ENCODE assay signal across 1 cellular context in genomic region chr2:79935771-79936657, GRCh38.
TF ChIP-seq lines count a peak whose summit lies in the region.

No MANE protein-coding gene starts in this region.

TF ChIP-seq in HepG2, 621 proteins besides CTCF, POLR2A, EP300 and RAD21 (continued from another document):
- TF ChIP-seq ZBTB4 (CRISPR knock-in tag; IDR thresholded peaks at IDR 0.05; ENCODE audit: borderline replicate concordance) (no peak), ZNF275 (CRISPR knock-in tag; IDR thresholded peaks at IDR 0.05; ENCODE audit: borderline replicate concordance) (no peak), ZNF550 (CRISPR knock-in tag; IDR thresholded peaks at IDR 0.05; ENCODE audit: borderline replicate concordance) (no peak), ZNF607 (CRISPR knock-in tag; IDR thresholded peaks at IDR 0.05; ENCODE audit: borderline replicate concordance) (no peak), CEBPB (IDR thresholded peaks at IDR 0.05; ENCODE audit: borderline replicate concordance, low read depth, low read length) (peak; percentile 95), FOXA3 (CRISPR knock-in tag; IDR thresholded peaks at IDR 0.05) (no peak), TOE1 (CRISPR knock-in tag; IDR thresholded peaks at IDR 0.05) (no peak), ZNF317 (CRISPR knock-in tag; IDR thresholded peaks at IDR 0.05) (no peak), STAG1 (CRISPR knock-in tag; IDR thresholded peaks at IDR 0.05) (peak; percentile 56), SP2 (CRISPR knock-in tag; IDR thresholded peaks at IDR 0.05) (no peak), ATF4 (CRISPR knock-in tag; IDR thresholded peaks at IDR 0.05) (peak in 1 of 2 experiments; percentile 67; a peak in 2 of 4 replicates), ZMYM2 (CRISPR knock-in tag; IDR thresholded peaks at IDR 0.05) (no peak), GABPB1 (CRISPR knock-in tag; IDR thresholded peaks at IDR 0.05) (0 out of 2 replicates have a peak, but pooled peaks have one; percentile 8), ZNF362 (CRISPR knock-in tag; IDR thresholded peaks at IDR 0.05; ENCODE audit: borderline replicate concordance) (peak; percentile 67; the same call in 1 of the 2 replicates), U2AF1 (optimal IDR thresholded peaks at IDR 0.05; ENCODE audit: low read depth, low read length) (no peak), SMC3 (IDR thresholded peaks at IDR 0.05; ENCODE audit: low read length) (peak; percentile 39), MED8 (CRISPR knock-in tag; IDR thresholded peaks at IDR 0.05; ENCODE audit: insufficient replicate concordance) (no peak), GABPA (IDR thresholded peaks at IDR 0.05; ENCODE audit: low read depth, low read length) (no peak), GABPA (CRISPR knock-in tag; IDR thresholded peaks at IDR 0.05; ENCODE audit: low read depth) (no peak), CHD4 (IDR thresholded peaks at IDR 0.05; ENCODE audit: borderline replicate concordance, low read length) (peak; percentile 58; the same call in 1 of the 2 replicates), ZNF24 (IDR thresholded peaks at IDR 0.05) (no peak), ZSCAN29 (CRISPR knock-in tag; conservative IDR thresholded peaks at IDR 0.05) (no peak), ZNF282 (IDR thresholded peaks at IDR 0.05; ENCODE audit: partially characterized antibody) (no peak), PTBP1 (IDR thresholded peaks at IDR 0.05; ENCODE audit: low read depth, low read length, poor library complexity, severe bottlenecking) (no peak), HMGXB4 (CRISPR knock-in tag; IDR thresholded peaks at IDR 0.05; ENCODE audit: borderline replicate concordance in 1 of 2, low read depth in 1 of 2) (peak in 1 of 2 experiments; percentile 44; a peak in 1 of 4 replicates), ZKSCAN5 (CRISPR knock-in tag; IDR thresholded peaks at IDR 0.05) (no peak), ZKSCAN8 (CRISPR knock-in tag; IDR thresholded peaks at IDR 0.05; ENCODE audit: borderline replicate concordance) (no peak), ZNF256 (CRISPR knock-in tag; conservative IDR thresholded peaks at IDR 0.05) (no peak), MAFK (conservative IDR thresholded peaks at IDR 0.05 in 1 of 2, IDR thresholded peaks at IDR 0.05 in 1 of 2; ENCODE audit: low read length in 2 of 2) (no peak), ARID3A (IDR thresholded peaks at IDR 0.05; ENCODE audit: low read depth, low read length) (0 out of 2 replicates have a peak, but pooled peaks have one; percentile 31), CREM (IDR thresholded peaks at IDR 0.05) (no peak), CREM (CRISPR knock-in tag; IDR thresholded peaks at IDR 0.05) (no peak), CHCHD3 (CRISPR knock-in tag; IDR thresholded peaks at IDR 0.05) (no peak), ZBTB21 (CRISPR knock-in tag; IDR thresholded peaks at IDR 0.05) (no peak), NFE2L2 (IDR thresholded peaks at IDR 0.05; ENCODE audit: low read length) (peak; percentile 82), ZNF326 (CRISPR knock-in tag; IDR thresholded peaks at IDR 0.05; ENCODE audit: borderline replicate concordance) (no peak)
